13 cellular contexts compared by ENCODE assay signal in the genomic region with DNA sequence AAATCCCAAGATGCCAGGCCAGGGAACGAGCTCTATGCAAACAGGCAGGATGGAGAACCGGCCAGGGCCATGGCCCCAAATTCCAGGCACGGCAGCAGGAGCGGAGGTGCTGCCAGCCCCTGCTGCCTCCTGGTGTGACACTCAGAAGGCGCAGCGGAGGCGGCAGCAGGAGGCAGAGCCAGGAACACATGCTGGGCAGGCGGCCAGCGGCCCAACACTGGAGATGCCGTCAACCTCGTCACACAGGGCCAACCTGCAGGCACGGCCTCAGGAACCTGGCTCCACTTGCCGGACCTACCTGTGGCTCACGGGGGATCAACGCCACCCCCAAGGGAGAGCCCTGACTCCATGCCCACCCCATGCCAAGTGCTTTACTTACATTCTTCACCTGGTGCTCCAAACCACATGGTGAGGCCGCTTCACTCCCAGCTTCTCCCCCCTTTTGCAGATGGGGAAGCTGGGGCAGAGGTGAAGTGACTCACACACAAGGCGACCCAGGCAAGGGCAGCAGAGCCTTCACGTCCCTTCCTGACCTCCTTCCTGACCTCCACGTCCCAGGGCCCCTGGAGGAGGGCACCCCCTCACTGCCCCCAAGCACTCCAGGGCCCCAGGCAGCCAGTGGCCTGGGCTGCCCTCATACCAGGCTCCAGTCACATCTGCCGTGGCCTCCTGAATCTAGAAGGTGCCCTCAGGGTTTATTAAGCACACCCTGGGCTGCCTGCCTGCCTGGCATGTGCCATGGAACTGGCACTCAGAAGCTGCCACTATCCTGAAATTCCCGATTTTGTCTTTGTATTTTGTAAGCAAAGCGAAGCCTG. TPM values are rescaled to one million over a fixed set of nuclear protein-coding genes. Genes with fewer than 3 reads are reported as not detected.
DNase-seq lines count a peak whose midpoint lies in the region; TF ChIP-seq lines count a peak whose summit lies in the region.
"Had no signal": no experiment of that assay in that cellular context is flagged by ENCODE, and none has a peak within 500 bp of the region (broad histone marks: within the 10 kb centered on the region; RNA-seq: fewer than 3 reads in every experiment).

No MANE protein-coding gene starts in this region.

- no peaks in the 10 kb centered on the region for H4K20me1 ChIP-seq in GM23248 (ENCODE audit: insufficient read depth)

- H3K9ac ChIP-seq in liver (ENCODE audit: low read depth in 1 of 2, low read length in 2 of 2): no peak overlapping the region
- H3K9ac ChIP-seq in GM23248: no peak overlapping the region

- H3F3A ChIP-seq in GM23248 (ENCODE audit: insufficient read depth): no peaks in the 10 kb centered on the region

- in situ Hi-C loops in GM23248 (cut with MboI): no loop called here

- no peak overlapping the region for H3K27ac ChIP-seq in coronary artery
- peak overlapping the region; percentile 72 to 83 for H3K27ac ChIP-seq in liver (ENCODE audit: low read depth in 1 of 2, low read length in 2 of 2)
- no peak overlapping the region for H3K27ac ChIP-seq in suprapubic skin
- no peak overlapping the region for H3K27ac ChIP-seq in GM23248

- H3K9me2 ChIP-seq in GM23248 (ENCODE audit: insufficient read depth): no peaks in the 10 kb centered on the region

- peaks cover 1 to 43% (median 31%) of the 10 kb centered on the region in 4 donors for H3K4me1 ChIP-seq in liver (ENCODE audit: control insufficient read depth in 4 of 4, insufficient read depth in 4 of 4, low read length in 3 of 4)
- peaks cover 61% of the 10 kb centered on the region for H3K4me1 ChIP-seq in suprapubic skin
- H3K4me1 ChIP-seq in GM23248 (ENCODE audit: insufficient read depth): no peaks in the 10 kb centered on the region

- H3K79me2 ChIP-seq in GM23248 (ENCODE audit: insufficient read depth): no peaks in the 10 kb centered on the region

- no peak for TF ChIP-seq CTCF in coronary artery (IDR thresholded peaks at IDR 0.05)
- no peak for TF ChIP-seq CTCF in liver (IDR thresholded peaks at IDR 0.05; ENCODE audit: low read depth, low read length, missing input control)
- no peak for TF ChIP-seq CTCF in suprapubic skin (IDR thresholded peaks at IDR 0.05)

- TF ChIP-seq RAD21 in liver (IDR thresholded peaks at IDR 0.05): peak in 1 of 2 donors; percentile 44

- no peak overlapping the region for H2AFZ ChIP-seq in GM23248

- TF ChIP-seq POLR2A in suprapubic skin (IDR thresholded peaks at IDR 0.05): no peak

- no peak overlapping the region for H3K4me2 ChIP-seq in GM23248 (ENCODE audit: unreplicated experiment)

- H3K36me3 ChIP-seq in liver (ENCODE audit: control insufficient read depth in 4 of 4, insufficient read depth in 3 of 4, low read depth in 1 of 4, low read length in 3 of 4) (no peaks in the 10 kb centered on the region), suprapubic skin (no peaks in the 10 kb centered on the region), GM23248 (ENCODE audit: low read depth) (no peaks in the 10 kb centered on the region)

- DNase-seq in NCI-H2029 treated with DMSO at 0.1 percent for 48 hours (lab: John Stamatoyannopoulos, UW) (peak; percentile 17), coronary artery (ENCODE audit: low spot score) (peak; percentile 55), suprapubic skin (ENCODE audit: low spot score in 2 of 2) (no peak), NCI-H2171 treated with DMSO at 0.1 percent for 48 hours (lab: John Stamatoyannopoulos, UW) (no peak), GM23248 (no peak)
- no peak for DNase-seq in activated effector memory CD4-positive, alpha-beta T cell treated with Interleukin-2 at 50 U/mL for 16 hours
- DNase-seq in NK-92 treated with Interleukin-12 subunit alpha and Interleukin-12 subunit beta, amount 100 ng/mL, for 24 hours (lab: John Stamatoyannopoulos, UW): no peak
- DNase-seq: activated CD4-positive, CD25-positive, alpha-beta regulatory T cell; CD4-positive, alpha-beta memory T cell; HFFc6; testis had no signal

- H3K9me3 ChIP-seq in liver (ENCODE audit: control insufficient read depth in 4 of 4, low read length in 3 of 4) (no peaks in the 10 kb centered on the region), suprapubic skin (no peaks in the 10 kb centered on the region), GM23248 (ENCODE audit: low read depth) (no peaks in the 10 kb centered on the region)
- H3K9me3 ChIP-seq: testis had no signal

- 46% methylated on average over 22 of the region's 22 CpGs for WGBS in liver
- 77% methylated on average over 6 of the region's 22 CpGs for WGBS in suprapubic skin
- WGBS in GM23248 (ENCODE audit: low coverage in 1 of 2, low lambda C conversion rate in 2 of 2, missing lambda C conversion rate in 2 of 2), 2 experiments: 84 to 89% methylated on average over 17 to 20 of the region's 22 CpGs

- H3K4me3 ChIP-seq in coronary artery (no peak overlapping the region), liver (ENCODE audit: low read depth in 1 of 3, low read length in 3 of 3) (peak overlapping the region in 1 of 3 donors; percentile 36), suprapubic skin (peak overlapping the region; percentile 15), GM23248 (no peak overlapping the region)
- H3K4me3 ChIP-seq: K562, testis had no signal

- no peak for TF ChIP-seq EP300 in suprapubic skin (IDR thresholded peaks at IDR 0.05)

- H3K27me3 ChIP-seq in liver (ENCODE audit: control insufficient read depth in 4 of 4, insufficient read depth in 4 of 4, low read length in 3 of 4) (no peaks in the 10 kb centered on the region), suprapubic skin (no peaks in the 10 kb centered on the region), GM23248 (replicated peaks; ENCODE audit: insufficient read depth) (no peaks in the 10 kb centered on the region)
- H3K27me3 ChIP-seq: testis had no signal

TF ChIP-seq in liver, 16 proteins besides CTCF, POLR2A, EP300 and RAD21:
- TF ChIP-seq HNF4G (IDR thresholded peaks at IDR 0.05) (no peak), MAX (IDR thresholded peaks at IDR 0.05) (peak; percentile 74), HNF4A (conservative IDR thresholded peaks at IDR 0.05) (peak in 1 of 2 donors; percentile 32), SP1 (IDR thresholded peaks at IDR 0.05) (peak; percentile 38), TAF1 (conservative IDR thresholded peaks at IDR 0.05) (no peak), GABPA (IDR thresholded peaks at IDR 0.05 in 1 of 2, conservative IDR thresholded peaks at IDR 0.05 in 1 of 2) (no peak), JUND (IDR thresholded peaks at IDR 0.05) (no peak), RXRA (IDR thresholded peaks at IDR 0.05) (peak; percentile 49 to 59), ZBTB33 (IDR thresholded peaks at IDR 0.05) (no peak), YY1 (IDR thresholded peaks at IDR 0.05) (no peak), FOXA1 (IDR thresholded peaks at IDR 0.05) (no peak), NR2F2 (IDR thresholded peaks at IDR 0.05) (no peak), EGR1 (IDR thresholded peaks at IDR 0.05; ENCODE audit: low read depth in 2 of 2) (peak in 1 of 2 donors; percentile 21)
- TF ChIP-seq, protein P1, sequence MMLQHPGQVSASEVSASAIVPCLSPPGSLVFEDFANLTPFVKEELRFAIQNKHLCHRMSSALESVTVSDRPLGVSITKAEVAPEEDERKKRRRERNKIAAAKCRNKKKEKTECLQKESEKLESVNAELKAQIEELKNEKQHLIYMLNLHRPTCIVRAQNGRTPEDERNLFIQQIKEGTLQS (IDR thresholded peaks at IDR 0.05): no peak

RNA-seq across cellular contexts. Expression of gene GGACT, which starts 43.5 kb away (rescaled TPM):
- 1 to 10 TPM; 3.3 to 4.9 TPM for total RNA-seq in liver
- polyA plus RNA-seq in liver: 1 to 10 TPM; 2.5 to 6.3 TPM
- total RNA-seq in suprapubic skin: 1 to 10 TPM; 1.5 to 4.2 (median 3.6) TPM
- 1.6 and 2.8 TPM in 2 replicates for total RNA-seq in GM23248 (2014; rRNA removed; shearing (Covaris generic))
- polyA plus RNA-seq in GM23248 (2016; fragmentation: Nextera tagmentation; extraction: Ambion mirVana): 5.7 and 8.5 TPM in 2 replicates

Comparison
In these comparisons a context has a peak if more than half of its experiments do, and no peak if none do; other contexts are left out.
1. DNase-seq: peak in NCI-H2029 treated with DMSO at 0.1 percent for 48 hours (single experiment) and coronary artery (single experiment); none in suprapubic skin (0 of 2), activated effector memory CD4-positive, alpha-beta T cell treated with Interleukin-2 at 50 U/mL for 16 hours (single experiment), NCI-H2171 treated with DMSO at 0.1 percent for 48 hours (single experiment), NK-92 treated with Interleukin-12 subunit alpha and Interleukin-12 subunit beta, amount 100 ng/mL, for 24 hours (single experiment) and GM23248 (single experiment).
2. H3K27ac ChIP-seq: peak in liver (2 of 2); none in coronary artery (0 of 2), suprapubic skin (single experiment) and GM23248 (single experiment).